ENCODE assay signal across 9 cellular contexts in genomic region chr7:1290262-1291039, GRCh38. TPM values are rescaled to one million over a fixed set of nuclear protein-coding genes. Genes with fewer than 3 reads are reported as not detected.
DNase-seq lines count a peak whose midpoint lies in the region; ATAC-seq and TF ChIP-seq lines count a peak whose summit lies in the region.
"Had no signal": no experiment of that assay in that cellular context is flagged by ENCODE, and none has a peak within 500 bp of the region (broad histone marks: within the 10 kb centered on the region; RNA-seq: fewer than 3 reads in every experiment).

No MANE protein-coding gene starts in this region.

- H3K27me3 Mint-ChIP-seq in CD8-positive, alpha-beta memory T cell = peaks cover 12 to 26% of the 10 kb centered on the region in 2 donors
- peaks cover 42% of the 10 kb centered on the region for H3K27me3 Mint-ChIP-seq in activated naive CD8-positive, alpha-beta T cell treated with anti-CD3 and anti-CD28 coated beads for 36 hours
- H3K27me3 Mint-ChIP-seq in osteocyte (ENCODE audit: unreplicated experiment) = peaks cover 2% of the 10 kb centered on the region

- H3K9me3 ChIP-seq in CD8-positive, alpha-beta memory T cell (ENCODE audit: low read length) = no peaks in the 10 kb centered on the region
- no peaks in the 10 kb centered on the region for H3K9me3 ChIP-seq in left ventricle myocardium inferior (replicated peaks)
- H3K9me3 ChIP-seq in psoas muscle = no peaks in the 10 kb centered on the region

- no peaks in the 10 kb centered on the region for H3K9me3 Mint-ChIP-seq in CD8-positive, alpha-beta memory T cell
- H3K9me3 Mint-ChIP-seq in activated naive CD8-positive, alpha-beta T cell treated with anti-CD3 and anti-CD28 coated beads for 36 hours = no peaks in the 10 kb centered on the region
- H3K9me3 Mint-ChIP-seq in osteocyte (ENCODE audit: unreplicated experiment) = no peaks in the 10 kb centered on the region

- peaks cover 7 to 10% (median 7%) of the 10 kb centered on the region in 3 donors for H3K4me1 Mint-ChIP-seq in CD8-positive, alpha-beta memory T cell
- peaks cover 4% of the 10 kb centered on the region for H3K4me1 Mint-ChIP-seq in activated naive CD8-positive, alpha-beta T cell treated with anti-CD3 and anti-CD28 coated beads for 36 hours
- H3K4me1 Mint-ChIP-seq in osteocyte (ENCODE audit: unreplicated experiment) = no peaks in the 10 kb centered on the region

- CTCF ChIA-PET in CD8-positive, alpha-beta memory T cell (lab: Charles Lee) = no interaction called here

- POLR2A ChIA-PET in CD8-positive, alpha-beta memory T cell (lab: Charles Lee) = no interaction called here

- no peaks in the 10 kb centered on the region for H3K36me3 Mint-ChIP-seq in CD8-positive, alpha-beta memory T cell
- no peaks in the 10 kb centered on the region for H3K36me3 Mint-ChIP-seq in activated naive CD8-positive, alpha-beta T cell treated with anti-CD3 and anti-CD28 coated beads for 36 hours
- H3K36me3 Mint-ChIP-seq in osteocyte (ENCODE audit: unreplicated experiment) = no peaks in the 10 kb centered on the region

- peak overlapping the region; percentile 3 to 90 (median 80) for H3K4me3 Mint-ChIP-seq in CD8-positive, alpha-beta memory T cell
- peak overlapping the region; percentile 59 for H3K4me3 Mint-ChIP-seq in activated naive CD8-positive, alpha-beta T cell treated with anti-CD3 and anti-CD28 coated beads for 36 hours
- H3K4me3 Mint-ChIP-seq in osteocyte (ENCODE audit: unreplicated experiment) = no peak overlapping the region

- WGBS in psoas muscle, 3 donors = 2 to 4% (median 3%) methylated on average over 50 of the region's 50 CpGs

- ATAC-seq in psoas muscle (peak in 3 of 4 donors; percentile 33 to 67 (median 57)), GM19035 (IDR thresholded peaks at IDR 0.05; ENCODE audit: unreplicated experiment) (no peak)

- TF ChIP-seq CTCF in left ventricle myocardium inferior (IDR thresholded peaks at IDR 0.05; ENCODE audit: borderline replicate concordance) (no peak), psoas muscle (IDR thresholded peaks at IDR 0.05) (no peak), osteocyte (IDR thresholded peaks at IDR 0.05) (no peak)

- no peak overlapping the region for H3K27ac ChIP-seq in CD8-positive, alpha-beta memory T cell (ENCODE audit: low read depth, low read length)
- H3K27ac ChIP-seq in left ventricle myocardium inferior (replicated peaks) (no peak overlapping the region), psoas muscle (no peak overlapping the region)

- H3K4me3 ChIP-seq in CD8-positive, alpha-beta memory T cell (ENCODE audit: low read length) = peak overlapping the region; percentile 28
- peak overlapping the region; percentile 62 for H3K4me3 ChIP-seq in left ventricle myocardium inferior
- peak overlapping the region; percentile 52 for H3K4me3 ChIP-seq in psoas muscle

- intact Hi-C loops in left ventricle myocardium inferior (cut with micrococcal nuclease) = no loop called here
- intact Hi-C loops in psoas muscle (cut with DNase I) = no loop called here

- H3K27ac Mint-ChIP-seq in CD8-positive, alpha-beta memory T cell = peak overlapping the region in 2 of 8 donors; percentile 50 to 63
- no peak overlapping the region for H3K27ac Mint-ChIP-seq in activated naive CD8-positive, alpha-beta T cell treated with anti-CD3 and anti-CD28 coated beads for 36 hours
- no peak overlapping the region for H3K27ac Mint-ChIP-seq in osteocyte (ENCODE audit: unreplicated experiment)

- no peaks in the 10 kb centered on the region for H3K4me1 ChIP-seq in CD8-positive, alpha-beta memory T cell (ENCODE audit: insufficient read depth, low read length)
- H3K4me1 ChIP-seq in left ventricle myocardium inferior = peaks cover 14% of the 10 kb centered on the region
- H3K4me1 ChIP-seq in psoas muscle = no peaks in the 10 kb centered on the region

- H3K27me3 ChIP-seq in CD8-positive, alpha-beta memory T cell (ENCODE audit: insufficient read depth, low read length, poor library complexity, severe bottlenecking) = no peaks in the 10 kb centered on the region
- H3K27me3 ChIP-seq in left ventricle myocardium inferior (ENCODE audit: low read depth) (peaks cover 92% of the 10 kb centered on the region), psoas muscle (ENCODE audit: insufficient read depth in 3 of 3, low read length in 2 of 3) (peaks cover 0 to 60% (median 14%) of the 10 kb centered on the region in 3 donors)

- peak in 4 of 5 donors; percentile 16 to 45 (median 38) for DNase-seq in CD8-positive, alpha-beta memory T cell
- peak; percentile 46 for DNase-seq in NCI-H1092 (lab: John Stamatoyannopoulos, UW)
- DNase-seq in activated naive CD8-positive, alpha-beta T cell treated with anti-CD3 and anti-CD28 coated beads for 36 hours = peak; percentile 20
- no peak for DNase-seq in left ventricle myocardium inferior
- DNase-seq in psoas muscle = peak in 1 of 2 donors; percentile 54
- DNase-seq in osteocyte (ENCODE audit: extremely low spot score, unreplicated experiment) = no peak
- no peak for DNase-seq in SHP77 treated with DMSO at 0.1 percent for 48 hours (lab: John Stamatoyannopoulos, UW)

- no peaks in the 10 kb centered on the region for H3K36me3 ChIP-seq in CD8-positive, alpha-beta memory T cell (ENCODE audit: insufficient read depth, low read length)
- no peaks in the 10 kb centered on the region for H3K36me3 ChIP-seq in left ventricle myocardium inferior
- H3K36me3 ChIP-seq in psoas muscle (ENCODE audit: insufficient read depth in 1 of 2, low read depth in 1 of 2) = no peaks in the 10 kb centered on the region

RNA-seq across cellular contexts. Expression of gene UNCX, which starts 57.8 kb away (rescaled TPM):
- total RNA-seq in CD8-positive, alpha-beta memory T cell = not detected
- not detected for polyA plus RNA-seq in CD8-positive, alpha-beta memory T cell
- total RNA-seq in activated naive CD8-positive, alpha-beta T cell treated with anti-CD3 and anti-CD28 coated beads for 36 hours = not detected
- total RNA-seq in left ventricle myocardium inferior (not detected), psoas muscle (not detected), osteocyte (not detected in 2 replicates)
- polyA plus RNA-seq in psoas muscle = not detected
- total RNA-seq: renal cortical epithelial cell had no signal

Comparison
In these comparisons a context has a peak if more than half of its experiments do, and no peak if none do; other contexts are left out.
1. DNase-seq: peak in CD8-positive, alpha-beta memory T cell (4 of 5), NCI-H1092 (single experiment) and activated naive CD8-positive, alpha-beta T cell treated with anti-CD3 and anti-CD28 coated beads for 36 hours (single experiment); none in left ventricle myocardium inferior (single experiment), osteocyte (single experiment) and SHP77 treated with DMSO at 0.1 percent for 48 hours (single experiment).
2. Peak in every context shown above with its lines, with median percentiles within 50 percentile points of each other: H3K4me3 ChIP-seq.